ENCODE assay signal across 19 cellular contexts in genomic region chr6:75290136-75290535, GRCh38. TPM values are rescaled to one million over a fixed set of nuclear protein-coding genes. Genes with fewer than 3 reads are reported as not detected.
A peak's percentile ranks its signal among the peaks of the same experiment; 100 is the strongest.
DNase-seq lines count a peak whose midpoint lies in the region; ATAC-seq, FAIRE-seq and TF ChIP-seq lines count a peak whose summit lies in the region.
"Had no signal": no experiment of that assay in that cellular context is flagged by ENCODE, and none has a peak within 500 bp of the region (broad histone marks: within the 10 kb centered on the region; RNA-seq: fewer than 3 reads in every experiment).

No MANE protein-coding gene starts in this region.

- no peaks in the 10 kb centered on the region for H3K9me3 ChIP-seq in right atrium auricular region
- H3K9me3 ChIP-seq in endodermal cell (ENCODE audit: control insufficient read depth, low read length), result no peaks in the 10 kb centered on the region
- H3K9me3 ChIP-seq in pancreas, result no peaks in the 10 kb centered on the region
- H3K9me3 ChIP-seq: BE2C, Peyer's patch had no signal

- H3K27me3 ChIP-seq in right atrium auricular region (no peaks in the 10 kb centered on the region), endodermal cell (ENCODE audit: control insufficient read depth, insufficient read depth, low read length, poor library complexity, severe bottlenecking) (no peaks in the 10 kb centered on the region), pancreas (no peaks in the 10 kb centered on the region)
- H3K27me3 ChIP-seq: BE2C, Peyer's patch had no signal

- no peaks in the 10 kb centered on the region for H3K36me3 Mint-ChIP-seq in endodermal cell (ENCODE audit: low read depth)

- no peak overlapping the region for H3K4me3 ChIP-seq in right atrium auricular region
- no peak overlapping the region for H3K4me3 ChIP-seq in endodermal cell (ENCODE audit: low read length)
- H3K4me3 ChIP-seq in pancreas, result no peak overlapping the region
- H3K4me3 ChIP-seq: GM12878, GM23248, K562, Peyer's patch had no signal

- FAIRE-seq in pancreas (lab: Jason Lieb, UNC), result no peak
- FAIRE-seq: GM12878, GM19239, K562 had no signal

- no peak for DNase-seq in right atrium auricular region (ENCODE audit: low spot score)
- DNase-seq in left ventricle myocardium superior, result no peak
- no peak for DNase-seq in endodermal cell
- no peak for DNase-seq in pancreas
- no peak for DNase-seq in GM10266 (ENCODE audit: extremely low spot score)
- no peak for DNase-seq in NCI-H2107 treated with DMSO at 0.1 percent for 48 hours (lab: John Stamatoyannopoulos, UW; ENCODE audit: unreplicated experiment)
- no peak for DNase-seq in RPMI8226
- DNase-seq: 8988T; BE2C; CD4-positive, alpha-beta T cell; GF-D8; NCI-H1092 treated with DMSO at 0.1 percent for 48 hours; NCI-H2081 treated with DMSO at 0.1 percent for 48 hours; Peyer's patch had no signal

- H3K27ac Mint-ChIP-seq in endodermal cell, result no peak overlapping the region
- H3K27ac Mint-ChIP-seq: CD4-positive, alpha-beta T cell had no signal

- TF ChIP-seq CTCF in right atrium auricular region (IDR thresholded peaks at IDR 0.05) (no peak), endodermal cell (conservative IDR thresholded peaks at IDR 0.05) (no peak), pancreas (IDR thresholded peaks at IDR 0.05) (no peak), GM10266 (IDR thresholded peaks at IDR 0.05; ENCODE audit: control insufficient read depth, insufficient read depth, low read depth, missing control alignments) (no peak)

- H3K27me3 Mint-ChIP-seq in endodermal cell (ENCODE audit: insufficient read depth), result no peaks in the 10 kb centered on the region
- H3K27me3 Mint-ChIP-seq: CD4-positive, alpha-beta T cell had no signal

- no peaks in the 10 kb centered on the region for H3K9me3 Mint-ChIP-seq in endodermal cell
- H3K9me3 Mint-ChIP-seq: CD4-positive, alpha-beta T cell had no signal

- peaks cover 10% of the 10 kb centered on the region for H3K4me1 Mint-ChIP-seq in endodermal cell

- H3K4me1 ChIP-seq in right atrium auricular region (peaks cover 0 to 26% of the 10 kb centered on the region in 2 donors), endodermal cell (ENCODE audit: control insufficient read depth, insufficient read depth, low read length) (no peaks in the 10 kb centered on the region), pancreas (peaks cover 12 to 49% (median 30%) of the 10 kb centered on the region in 3 donors)
- H3K4me1 ChIP-seq: BE2C had no signal

- no peak overlapping the region for H3K4me3 Mint-ChIP-seq in endodermal cell
- H3K4me3 Mint-ChIP-seq: CD4-positive, alpha-beta T cell had no signal

- intact Hi-C loops in left ventricle myocardium superior (cut with micrococcal nuclease), result loop anchor here (10.0 kb wide), 1 partner anchor 235 kb away; no protein-coding TSS in a partner anchor
- intact Hi-C loops in pancreas (cut with DNase I), result no loop called here

- no peaks in the 10 kb centered on the region for H3K36me3 ChIP-seq in right atrium auricular region
- H3K36me3 ChIP-seq in endodermal cell (ENCODE audit: control insufficient read depth, insufficient read depth, low read length), result no peaks in the 10 kb centered on the region
- no peaks in the 10 kb centered on the region for H3K36me3 ChIP-seq in pancreas
- H3K36me3 ChIP-seq: BE2C, Peyer's patch had no signal

- 89 to 100% methylated on average over 1 to 4 of the region's 4 CpGs for WGBS in endodermal cell (ENCODE audit: insufficient coverage in 1 of 2, insufficient read length in 1 of 2), 2 experiments
- WGBS in pancreas, 2 donors, result 44 to 47% methylated on average over 4 of the region's 4 CpGs

- peak overlapping the region; percentile 33 to 35 for H3K27ac ChIP-seq in right atrium auricular region
- peak overlapping the region; percentile 69 for H3K27ac ChIP-seq in endodermal cell (ENCODE audit: low read depth, low read length)
- H3K27ac ChIP-seq in pancreas, result peak overlapping the region in 3 of 4 donors; percentile 4 to 79 (median 17)
- H3K27ac ChIP-seq: GM23248, Peyer's patch had no signal

- no peak overlapping the region for H3K9ac ChIP-seq in endodermal cell (ENCODE audit: extremely low read depth, low read length, poor library complexity, severe bottlenecking)
- H3K9ac ChIP-seq: GM23248 had no signal

- ATAC-seq in left ventricle myocardium superior (no peak), pancreas (no peak), GM19452 (IDR thresholded peaks at IDR 0.05; ENCODE audit: unreplicated experiment) (no peak)
- ATAC-seq: GM12878, K562 had no signal

RNA-seq across cellular contexts. Expression of gene TMEM30A, which starts 5.5 kb away (rescaled TPM):
- 10 to 100 TPM; 45.6 to 47.3 TPM for total RNA-seq in right atrium auricular region
- 43.9 TPM for total RNA-seq in left ventricle myocardium superior
- 10 to 100 TPM; 47.7 to 59.4 TPM for total RNA-seq in endodermal cell
- 70.9 TPM for polyA plus RNA-seq in endodermal cell (2013, experiment 1 of 2)
- polyA plus RNA-seq in endodermal cell (2013, experiment 2 of 2), result 74.4 TPM
- total RNA-seq in pancreas, result 10 to 100 TPM; 61.4 to 85.5 (median 70.5) TPM
- polyA plus RNA-seq in pancreas, result 10 to 100 TPM; 21.2 to 44.5 TPM

RNA-seq across cellular contexts. Expression of gene COX7A2, which starts 46.5 kb away (rescaled TPM):
- total RNA-seq in right atrium auricular region, result 1,000 to 10,000 TPM in 1 of 2 donors, 100 to 1,000 TPM in 1; 647 to 2,028 TPM
- total RNA-seq in left ventricle myocardium superior, result 911 TPM
- total RNA-seq in endodermal cell, result 100 to 1,000 TPM; 399 to 472 TPM
- polyA plus RNA-seq in endodermal cell (2013, experiment 1 of 2), result 241 TPM
- polyA plus RNA-seq in endodermal cell (2013, experiment 2 of 2), result 240 TPM
- total RNA-seq in pancreas, result 100 to 1,000 TPM in 4 of 6 donors, 10 to 100 TPM in 2; 76.5 to 147 (median 125) TPM
- polyA plus RNA-seq in pancreas, result 100 to 1,000 TPM; 188 to 214 TPM

Comparison
In these comparisons a context has a peak if more than half of its experiments do, and no peak if none do; other contexts are left out.
1. H3K27ac ChIP-seq: peak in every context shown above with its lines; median percentile 69 in endodermal cell; 34 in right atrium auricular region; 17 in pancreas.